ENCODE assay signal across 8 cellular contexts in the genomic region with DNA sequence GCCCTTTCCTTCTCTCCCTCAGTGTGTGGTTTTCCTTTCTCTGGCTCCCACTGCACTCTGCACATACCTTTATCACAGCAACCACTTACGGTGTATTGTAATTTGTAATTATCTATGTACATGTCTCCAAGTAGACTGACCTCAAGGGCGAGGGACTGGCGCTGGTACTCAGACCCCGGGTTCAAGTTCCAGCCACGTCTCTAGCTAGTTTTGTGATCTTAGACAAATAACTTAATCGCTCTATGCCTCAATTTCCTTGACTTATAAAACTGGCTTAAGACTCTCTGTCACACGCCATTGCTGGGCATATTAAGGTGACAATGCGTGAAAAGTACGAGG. TPM values are rescaled to one million over a fixed set of nuclear protein-coding genes. Genes with fewer than 3 reads are reported as not detected.
DNase-seq lines count a peak whose midpoint lies in the region; ATAC-seq, FAIRE-seq and TF ChIP-seq lines count a peak whose summit lies in the region.

No MANE protein-coding gene starts in this region.

- H2AFZ ChIP-seq in MM.1S (ENCODE audit: low read length) (peak overlapping the region; percentile 94), neural cell (ENCODE audit: low read depth, low read length) (peak overlapping the region; percentile 93)

- no peak for TF ChIP-seq RAD21 in neural cell (conservative IDR thresholded peaks at IDR 0.05)

- H3K36me3 ChIP-seq in MM.1S (replicated peaks; ENCODE audit: insufficient read depth, low read length) = no peaks in the 10 kb centered on the region
- no peaks in the 10 kb centered on the region for H3K36me3 ChIP-seq in duodenal mucosa (ENCODE audit: control insufficient read depth in 1 of 2, insufficient read depth in 2 of 2, low read length in 2 of 2)
- no peaks in the 10 kb centered on the region for H3K36me3 ChIP-seq in neural cell (ENCODE audit: insufficient read depth, low read length)

- H3K4me3 ChIP-seq in MM.1S (ENCODE audit: low read length) (peak overlapping the region; percentile 74), duodenal mucosa (ENCODE audit: low read depth in 1 of 2, low read length in 2 of 2) (peak overlapping the region; percentile 90 to 93), neural cell (ENCODE audit: low read length) (peak overlapping the region; percentile 84)

- H3K27ac ChIP-seq in C4-2B (peak overlapping the region; percentile 86), MM.1S (ENCODE audit: low read length) (peak overlapping the region; percentile 92), duodenal mucosa (ENCODE audit: low read depth, low read length) (peak overlapping the region; percentile 91), neural cell (ENCODE audit: low read length) (peak overlapping the region; percentile 91)

- no peak for FAIRE-seq in D721Med (lab: Jason Lieb, UNC)

- H3K9me3 ChIP-seq in MM.1S (replicated peaks; ENCODE audit: insufficient read depth, low read length) (no peaks in the 10 kb centered on the region), duodenal mucosa (ENCODE audit: control insufficient read depth in 1 of 2, low read length in 2 of 2) (no peaks in the 10 kb centered on the region), neural cell (ENCODE audit: low read length) (no peaks in the 10 kb centered on the region)

- peaks cover 33% of the 10 kb centered on the region for H3K79me2 ChIP-seq in MM.1S (ENCODE audit: low read length)
- H3K79me2 ChIP-seq in neural cell (replicated peaks; ENCODE audit: insufficient read depth, low read length) = peaks cover 26% of the 10 kb centered on the region

- 0 out of 2 replicates have a peak, but pooled peaks cover 4% of the 10 kb centered on the region for H4K20me1 ChIP-seq in MM.1S (ENCODE audit: insufficient read depth, low read length)
- H4K20me1 ChIP-seq in neural cell (ENCODE audit: insufficient read depth) = no peaks in the 10 kb centered on the region

- H3F3A ChIP-seq in MM.1S (ENCODE audit: insufficient read depth, low read length) = peaks cover 7% of the 10 kb centered on the region; the same call in 1 of the 2 replicates
- no peaks in the 10 kb centered on the region for H3F3A ChIP-seq in neural cell (ENCODE audit: insufficient read depth, low read length, poor library complexity, severe bottlenecking)

- no peak for ATAC-seq in GM19397 (IDR thresholded peaks at IDR 0.05; ENCODE audit: unreplicated experiment)
- no peak for ATAC-seq in GM19328 (IDR thresholded peaks at IDR 0.05; ENCODE audit: unreplicated experiment)

- H3K9me2 ChIP-seq in MM.1S (replicated peaks; ENCODE audit: insufficient read depth, low read length) (no peaks in the 10 kb centered on the region), neural cell (ENCODE audit: insufficient read depth, low read length) (no peaks in the 10 kb centered on the region)

- peak overlapping the region; percentile 95 for H3K4me2 ChIP-seq in MM.1S (ENCODE audit: low read depth, low read length)
- H3K4me2 ChIP-seq in neural cell (ENCODE audit: low read length) = peak overlapping the region; percentile 74

- H3K9ac ChIP-seq in MM.1S (ENCODE audit: low read length) (peak overlapping the region; percentile 92), duodenal mucosa (ENCODE audit: low read depth in 1 of 2, low read length in 2 of 2) (peak overlapping the region; percentile 87 to 97), neural cell (ENCODE audit: low read length) (peak overlapping the region; percentile 65)

- TF ChIP-seq CTCF in C4-2B (conservative IDR thresholded peaks at IDR 0.05) (no peak), MM.1S (IDR thresholded peaks at IDR 0.05; ENCODE audit: low read length) (no peak), neural cell (IDR thresholded peaks at IDR 0.05; ENCODE audit: poor library complexity, severe bottlenecking) (no peak), D721Med (IDR thresholded peaks at IDR 0.05; ENCODE audit: insufficient read depth, missing control alignments) (no peak)

- no peak for TF ChIP-seq EP300 in neural cell (conservative IDR thresholded peaks at IDR 0.05; ENCODE audit: poor library complexity, severe bottlenecking)

- H3K4me1 ChIP-seq in MM.1S (ENCODE audit: low read length) (peaks cover 18% of the 10 kb centered on the region), duodenal mucosa (ENCODE audit: control insufficient read depth in 1 of 2, insufficient read depth in 2 of 2, low read length in 2 of 2) (peaks cover 23% of the 10 kb centered on the region in 2 donors)

- H3K27me3 ChIP-seq in MM.1S (replicated peaks; ENCODE audit: insufficient read depth, low read length) (no peaks in the 10 kb centered on the region), duodenal mucosa (ENCODE audit: control insufficient read depth in 1 of 2, insufficient read depth in 2 of 2, low read length in 2 of 2) (no peaks in the 10 kb centered on the region), neural cell (ENCODE audit: insufficient read depth, low read depth, low read length) (no peaks in the 10 kb centered on the region)

- DNase-seq in MM.1S (no peak), D721Med (ENCODE audit: insufficient read length, low spot score) (no peak)
- no peak for DNase-seq in NK-92 treated with Interleukin-12 subunit alpha and Interleukin-12 subunit beta, amount 100 ng/mL, for 24 hours (lab: John Stamatoyannopoulos, UW)

TF ChIP-seq in neural cell, 6 proteins besides CTCF, POLR2A, EP300 and RAD21:
- TF ChIP-seq MXI1 (conservative IDR thresholded peaks at IDR 0.05; ENCODE audit: poor library complexity, severe bottlenecking) (no peak), SMC3 (conservative IDR thresholded peaks at IDR 0.05; ENCODE audit: poor library complexity) (no peak), TAF1 (IDR thresholded peaks at IDR 0.05; ENCODE audit: low read depth) (no peak), POLR2AphosphoS5 (IDR thresholded peaks at IDR 0.05) (no peak), EZH2 (IDR thresholded peaks at IDR 0.05; ENCODE audit: borderline replicate concordance, insufficient read depth, low read length, poor library complexity, severe bottlenecking) (no peak)
- TF ChIP-seq, protein P1, sequence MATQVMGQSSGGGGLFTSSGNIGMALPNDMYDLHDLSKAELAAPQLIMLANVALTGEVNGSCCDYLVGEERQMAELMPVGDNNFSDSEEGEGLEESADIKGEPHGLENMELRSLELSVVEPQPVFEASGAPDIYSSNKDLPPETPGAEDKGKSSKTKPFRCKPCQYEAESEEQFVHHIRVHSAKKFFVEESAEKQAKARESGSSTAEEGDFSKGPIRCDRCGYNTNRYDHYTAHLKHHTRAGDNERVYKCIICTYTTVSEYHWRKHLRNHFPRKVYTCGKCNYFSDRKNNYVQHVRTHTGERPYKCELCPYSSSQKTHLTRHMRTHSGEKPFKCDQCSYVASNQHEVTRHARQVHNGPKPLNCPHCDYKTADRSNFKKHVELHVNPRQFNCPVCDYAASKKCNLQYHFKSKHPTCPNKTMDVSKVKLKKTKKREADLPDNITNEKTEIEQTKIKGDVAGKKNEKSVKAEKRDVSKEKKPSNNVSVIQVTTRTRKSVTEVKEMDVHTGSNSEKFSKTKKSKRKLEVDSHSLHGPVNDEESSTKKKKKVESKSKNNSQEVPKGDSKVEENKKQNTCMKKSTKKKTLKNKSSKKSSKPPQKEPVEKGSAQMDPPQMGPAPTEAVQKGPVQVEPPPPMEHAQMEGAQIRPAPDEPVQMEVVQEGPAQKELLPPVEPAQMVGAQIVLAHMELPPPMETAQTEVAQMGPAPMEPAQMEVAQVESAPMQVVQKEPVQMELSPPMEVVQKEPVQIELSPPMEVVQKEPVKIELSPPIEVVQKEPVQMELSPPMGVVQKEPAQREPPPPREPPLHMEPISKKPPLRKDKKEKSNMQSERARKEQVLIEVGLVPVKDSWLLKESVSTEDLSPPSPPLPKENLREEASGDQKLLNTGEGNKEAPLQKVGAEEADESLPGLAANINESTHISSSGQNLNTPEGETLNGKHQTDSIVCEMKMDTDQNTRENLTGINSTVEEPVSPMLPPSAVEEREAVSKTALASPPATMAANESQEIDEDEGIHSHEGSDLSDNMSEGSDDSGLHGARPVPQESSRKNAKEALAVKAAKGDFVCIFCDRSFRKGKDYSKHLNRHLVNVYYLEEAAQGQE (IDR thresholded peaks at IDR 0.05; ENCODE audit: borderline replicate concordance) = no peak
TF ChIP-seq in neural cell: peak in this region for 0.

RNA-seq across cellular contexts. Expression of gene SENP2, which starts 0.6 kb away (rescaled TPM):
- polyA plus RNA-seq in neural cell = 34.1 and 40.1 TPM in 2 replicates
- polyA minus RNA-seq in neural cell = 66.7 and 86.0 TPM in 2 replicates

RNA-seq across cellular contexts. Expression of gene LIPH, which starts 33.1 kb away (rescaled TPM):
- polyA plus RNA-seq in neural cell = 0.05 TPM in 1 of 2 replicates, not detected in the other
- not detected in 2 replicates for polyA minus RNA-seq in neural cell
